ENCODE assay signal across 9 cellular contexts in genomic region chr11:65501005-65501529, GRCh38. TPM values are rescaled to one million over a fixed set of nuclear protein-coding genes. Genes with fewer than 3 reads are reported as not detected.
A peak's percentile ranks its signal among the peaks of the same experiment; 100 is the strongest.
DNase-seq lines count a peak whose midpoint lies in the region; ATAC-seq lines count a peak whose summit lies in the region.
"Had no signal": no experiment of that assay in that cellular context is flagged by ENCODE, and none has a peak within 500 bp of the region (broad histone marks: within the 10 kb centered on the region; RNA-seq: fewer than 3 reads in every experiment).

No MANE protein-coding gene starts in this region.

- H3K9me3 Mint-ChIP-seq in activated T-cell treated with anti-CD3 and anti-CD28 coated beads, Interleukin-2, amount 50 U/mL, for 4 hours, result no peaks in the 10 kb centered on the region
- H3K9me3 Mint-ChIP-seq: activated T-helper 1 cell treated with anti-CD3 and anti-CD28 coated beads, Interleukin-12 subunit alpha, Interleukin-12 subunit beta, Interleukin-2, Interleukin-4 antibody, amounts not matched to agents 30 ng/mL and 10 ng/mL and 1 ng/mL, durations not matched to agents 14 hours and 24 hours and 36 hours had no signal

- H3K36me3 ChIP-seq in SK-N-MC (ENCODE audit: insufficient read depth, low read length) (peaks cover 70% of the 10 kb centered on the region), stomach smooth muscle (ENCODE audit: control insufficient read depth in 2 of 2, insufficient read depth in 2 of 2, low read length in 2 of 2) (peaks cover 47 to 59% of the 10 kb centered on the region in 2 donors)

- H3K36me3 Mint-ChIP-seq in activated T-cell treated with anti-CD3 and anti-CD28 coated beads, Interleukin-2, amount 50 U/mL, for 4 hours (ENCODE audit: insufficient read depth), result peaks cover 24% of the 10 kb centered on the region

- ATAC-seq in activated CD4-positive, CD25-positive, alpha-beta regulatory T cell treated with anti-CD3 and anti-CD28 coated beads, Interleukin-2, amount 50 U/mL, for 24 hours, result no peak
- ATAC-seq in HG02970 (IDR thresholded peaks at IDR 0.05; ENCODE audit: low FRiP score, unreplicated experiment), result no peak
- no peak for ATAC-seq in activated T-cell treated with anti-CD3 and anti-CD28 coated beads, Interleukin-2, amount 50 U/mL, for 4 hours

- H3K9me3 ChIP-seq in SK-N-MC (ENCODE audit: low read depth, low read length) (no peaks in the 10 kb centered on the region), stomach smooth muscle (ENCODE audit: control insufficient read depth in 2 of 2, low read length in 2 of 2) (no peaks in the 10 kb centered on the region)

- DNase-seq in HCEC 1CT, result peak; percentile 53
- DNase-seq in SK-N-MC (ENCODE audit: low read depth, low spot score), result no peak
- peak; percentile 50 for DNase-seq in globus pallidus (ENCODE audit: low spot score)
- no peak for DNase-seq in activated T-cell treated with anti-CD3 and anti-CD28 coated beads, Interleukin-2, amount 50 U/mL, for 4 hours
- no peak for DNase-seq in NCI-H187 treated with DMSO at 0.1 percent for 48 hours (lab: John Stamatoyannopoulos, UW)

- H3K9ac ChIP-seq in SK-N-MC (ENCODE audit: insufficient read length), result peak overlapping the region; percentile 99
- peak overlapping the region; percentile 98 to 99 for H3K9ac ChIP-seq in stomach smooth muscle (ENCODE audit: low read length in 2 of 2)

- peak overlapping the region; percentile 99 for H3K27ac ChIP-seq in SK-N-MC
- peak overlapping the region; percentile 100 for H3K27ac ChIP-seq in stomach smooth muscle (ENCODE audit: low read length)

- peak overlapping the region; percentile 89 for H3K4me3 ChIP-seq in SK-N-MC
- H3K4me3 ChIP-seq in stomach smooth muscle (ENCODE audit: low read length in 2 of 2), result peak overlapping the region; percentile 91 to 97

- H3K27me3 Mint-ChIP-seq in activated T-cell treated with anti-CD3 and anti-CD28 coated beads, Interleukin-2, amount 50 U/mL, for 4 hours (ENCODE audit: low read depth), result no peaks in the 10 kb centered on the region

- H3K4me1 Mint-ChIP-seq in activated T-cell treated with anti-CD3 and anti-CD28 coated beads, Interleukin-2, amount 50 U/mL, for 4 hours (ENCODE audit: low read depth), result peaks cover 31% of the 10 kb centered on the region

- H3K4me1 ChIP-seq in stomach smooth muscle (ENCODE audit: control insufficient read depth, insufficient read depth, low read length), result peaks cover 35% of the 10 kb centered on the region

- no peak overlapping the region for H3K4me3 Mint-ChIP-seq in activated T-cell treated with anti-CD3 and anti-CD28 coated beads, Interleukin-2, amount 50 U/mL, for 4 hours
- H3K4me3 Mint-ChIP-seq: activated T-helper 1 cell treated with anti-CD3 and anti-CD28 coated beads, Interleukin-12 subunit alpha, Interleukin-12 subunit beta, Interleukin-2, Interleukin-4 antibody, amounts not matched to agents 30 ng/mL and 10 ng/mL and 1 ng/mL, durations not matched to agents 14 hours and 24 hours and 36 hours had no signal

- no peaks in the 10 kb centered on the region for H3K27me3 ChIP-seq in stomach smooth muscle (ENCODE audit: control insufficient read depth in 1 of 2, insufficient read depth in 2 of 2, low read length in 2 of 2)

RNA-seq across cellular contexts. Expression of gene MALAT1, which starts 2.2 kb away (rescaled TPM):
- total RNA-seq in activated T-cell treated with anti-CD3 and anti-CD28 coated beads, Interleukin-2, amount 50 U/mL, for 4 hours, result 1,000 to 10,000 TPM; 3,100 to 4,455 (median 3,753) TPM

RNA-seq across cellular contexts. Expression of gene SCYL1, which starts 23.8 kb away (rescaled TPM):
- total RNA-seq in activated T-cell treated with anti-CD3 and anti-CD28 coated beads, Interleukin-2, amount 50 U/mL, for 4 hours, result 10 to 100 TPM; 87.6 to 94.6 (median 94.3) TPM

RNA-seq across cellular contexts. Expression of gene LTBP3, which starts 57.1 kb away (rescaled TPM):
- 10 to 100 TPM; 33.1 to 40.8 (median 40.1) TPM for total RNA-seq in activated T-cell treated with anti-CD3 and anti-CD28 coated beads, Interleukin-2, amount 50 U/mL, for 4 hours

Comparison
In these comparisons a context has a peak if more than half of its experiments do, and no peak if none do; other contexts are left out.
1. DNase-seq: peak in HCEC 1CT (single experiment) and globus pallidus (single experiment); none in SK-N-MC (single experiment), activated T-cell treated with anti-CD3 and anti-CD28 coated beads, Interleukin-2, amount 50 U/mL, for 4 hours (single experiment) and NCI-H187 treated with DMSO at 0.1 percent for 48 hours (single experiment).